14 cellular contexts compared by ENCODE assay signal in the genomic region with DNA sequence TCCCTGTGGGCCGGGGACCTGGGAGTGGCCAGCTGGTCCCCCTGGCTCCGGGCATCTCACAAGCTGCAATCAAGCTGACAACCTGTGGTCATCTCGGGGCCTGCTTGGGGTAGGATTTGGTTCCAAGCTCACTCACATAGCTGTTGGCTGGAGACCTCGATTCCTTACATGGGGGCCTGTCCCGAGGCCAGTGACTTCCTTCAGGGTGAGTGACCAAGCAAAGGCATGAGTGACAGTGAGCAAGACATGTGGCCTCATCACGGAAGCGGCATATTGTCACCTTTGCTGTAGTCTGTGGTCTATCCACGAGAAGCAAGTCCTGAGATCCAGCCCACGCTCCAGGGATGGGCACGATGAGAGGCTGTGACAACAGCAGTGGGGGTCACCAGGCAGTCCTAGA.
"Had no signal": no experiment of that assay in that cellular context is flagged by ENCODE, and none has a peak within 500 bp of the region (broad histone marks: within the 10 kb centered on the region; RNA-seq: fewer than 3 reads in every experiment).

No MANE protein-coding gene starts in this region.

- DNase-seq: activated CD4-positive, alpha-beta T cell treated with anti-CD3 and anti-CD28 coated beads, Interleukin-2, amount 50 U/mL, for 4 hours; activated CD4-positive, CD25-positive, alpha-beta regulatory T cell treated with anti-CD3 and anti-CD28 coated beads, Interleukin-2, amount 50 U/mL, for 72 hours; activated naive CD4-positive, alpha-beta T cell; activated naive CD8-positive, alpha-beta T cell treated with anti-CD3 and anti-CD28 coated beads, Interleukin-2, amount 50 U/mL, for 24 hours; activated T-cell treated with anti-CD3 and anti-CD28 coated beads, Interleukin-2, amount 50 U/mL, for 72 hours; caudate nucleus; dermis blood vessel endothelial cell; mammary epithelial cell; T-helper 9 cell had no signal

- H3K27ac Mint-ChIP-seq: activated naive CD8-positive, alpha-beta T cell treated with anti-CD3 and anti-CD28 coated beads, Interleukin-2, amount 50 U/mL, for 24 hours; activated T-cell treated with anti-CD3 and anti-CD28 coated beads, Interleukin-2, amount 50 U/mL, for 72 hours; type B pancreatic cell had no signal

- H3K4me3 Mint-ChIP-seq: activated naive CD8-positive, alpha-beta T cell treated with anti-CD3 and anti-CD28 coated beads, Interleukin-2, amount 50 U/mL, for 24 hours; activated T-cell treated with anti-CD3 and anti-CD28 coated beads, Interleukin-2, amount 50 U/mL, for 72 hours; type B pancreatic cell had no signal

- H3K9me3 Mint-ChIP-seq: activated naive CD8-positive, alpha-beta T cell treated with anti-CD3 and anti-CD28 coated beads, Interleukin-2, amount 50 U/mL, for 24 hours; activated T-cell treated with anti-CD3 and anti-CD28 coated beads, Interleukin-2, amount 50 U/mL, for 72 hours; stimulated activated effector memory CD8-positive, alpha-beta T cell treated with anti-CD3 and anti-CD28 coated beads, Interleukin-12 subunit alpha, Interleukin-12 subunit beta, amount 100 ng/mL, for 72 hours had no signal

- H3K36me3 Mint-ChIP-seq: stimulated activated effector memory CD8-positive, alpha-beta T cell treated with anti-CD3 and anti-CD28 coated beads, Interleukin-12 subunit alpha, Interleukin-12 subunit beta, amount 100 ng/mL, for 72 hours; type B pancreatic cell had no signal

- H3K27me3 Mint-ChIP-seq: type B pancreatic cell had no signal

- H3K27ac ChIP-seq: ovary, SJSA1 had no signal

- ATAC-seq: activated naive CD8-positive, alpha-beta T cell treated with anti-CD3 and anti-CD28 coated beads, Interleukin-2, amount 50 U/mL, for 24 hours; activated T-cell treated with anti-CD3 and anti-CD28 coated beads, Interleukin-2, amount 50 U/mL, for 72 hours; esophagus mucosa; stimulated activated effector memory CD8-positive, alpha-beta T cell treated with anti-CD3 and anti-CD28 coated beads, Interleukin-12 subunit alpha, Interleukin-12 subunit beta, amount 100 ng/mL, for 72 hours had no signal

- H3K4me3 ChIP-seq: ovary, SJSA1 had no signal

- H3K27me3 ChIP-seq: ovary, SJSA1 had no signal

- H3K36me3 ChIP-seq: ovary, SJSA1 had no signal

- H3K4me1 ChIP-seq: SJSA1 had no signal

- H3K9me3 ChIP-seq: ovary, SJSA1 had no signal
